8 cellular contexts compared by ENCODE assay signal in genomic region chr17:50944054-50944901, GRCh38.
DNase-seq lines count a peak whose midpoint lies in the region; ATAC-seq and TF ChIP-seq lines count a peak whose summit lies in the region.

No MANE protein-coding gene starts in this region.

- H3K27me3 ChIP-seq in CD8-positive, alpha-beta memory T cell (ENCODE audit: insufficient read depth, low read length, poor library complexity, severe bottlenecking): no peaks in the 10 kb centered on the region
- no peaks in the 10 kb centered on the region for H3K27me3 ChIP-seq in ovary
- no peaks in the 10 kb centered on the region for H3K27me3 ChIP-seq in thymus (ENCODE audit: control insufficient read depth, insufficient read depth)

- TF ChIP-seq CTCF in RWPE1 (conservative IDR thresholded peaks at IDR 0.05; ENCODE audit: low read depth): no peak
- TF ChIP-seq CTCF in ovary (IDR thresholded peaks at IDR 0.05): no peak

- no peak for TF ChIP-seq EP300 in ovary (IDR thresholded peaks at IDR 0.05)

- no peaks in the 10 kb centered on the region for H3K36me3 ChIP-seq in CD8-positive, alpha-beta memory T cell (ENCODE audit: insufficient read depth, low read length)
- H3K36me3 ChIP-seq in ovary (no peaks in the 10 kb centered on the region), thymus (ENCODE audit: control insufficient read depth, insufficient read depth) (no peaks in the 10 kb centered on the region)

- H3K27me3 Mint-ChIP-seq in CD8-positive, alpha-beta memory T cell: no peaks in the 10 kb centered on the region

- intact Hi-C loops in Right ventricle myocardium inferior (cut with DNase I): loop anchor here (2.0 kb wide), 1 partner anchor 77 kb away; the partner anchor contains the start of gene TOB1
- intact Hi-C loops in ovary (cut with DNase I): no loop called here

- TF ChIP-seq POLR2A in ovary (IDR thresholded peaks at IDR 0.05): no peak

- peaks cover 34% of the 10 kb centered on the region for H3K4me1 ChIP-seq in CD8-positive, alpha-beta memory T cell (ENCODE audit: insufficient read depth, low read length)
- H3K4me1 ChIP-seq in ovary (ENCODE audit: insufficient read depth) (peaks cover 4% of the 10 kb centered on the region), thymus (ENCODE audit: control insufficient read depth, insufficient read depth, low read length) (peaks cover 14% of the 10 kb centered on the region)

- H3K4me3 Mint-ChIP-seq in CD8-positive, alpha-beta memory T cell: peak overlapping the region; percentile 62 to 90 (median 78)

- H3K9me3 Mint-ChIP-seq in CD8-positive, alpha-beta memory T cell: no peaks in the 10 kb centered on the region

- CTCF ChIA-PET in CD8-positive, alpha-beta memory T cell (lab: Charles Lee): interaction anchor here (1.1 to 15.4 kb wide), 5 partner anchors 12 to 94 kb away, joined by 3 to 248 read pairs (median 7); partner anchors contain the start of gene TOB1
- CTCF ChIA-PET in RWPE1 (lab: Yijun Ruan, JAX): no interaction called here

- H3K27ac Mint-ChIP-seq in CD8-positive, alpha-beta memory T cell: peak overlapping the region; percentile 70 to 94 (median 86)

- no peaks in the 10 kb centered on the region for H3K36me3 Mint-ChIP-seq in CD8-positive, alpha-beta memory T cell

- DNase-seq in CD8-positive, alpha-beta memory T cell: peak; percentile 63 to 83 (median 72)
- DNase-seq in RWPE1 (ENCODE audit: low spot score) (peak; percentile 24), activated gamma-delta T cell (lab: John Stamatoyannopoulos, UW) (peak; percentile 66), Right ventricle myocardium inferior (ENCODE audit: missing footprints) (peak; percentile 86), ovary (peak; percentile 55 to 77 (median 62)), DMS114 treated with DMSO at 0.1 percent for 48 hours (lab: John Stamatoyannopoulos, UW; ENCODE audit: unreplicated experiment) (no peak)

- peak overlapping the region; percentile 82 for H3K27ac ChIP-seq in CD8-positive, alpha-beta memory T cell (ENCODE audit: low read depth, low read length)
- H3K27ac ChIP-seq in RWPE1: peak overlapping the region; percentile 37
- peak overlapping the region in 1 of 2 donors; percentile 23 for H3K27ac ChIP-seq in ovary
- H3K27ac ChIP-seq in thymus (ENCODE audit: low read depth): peak overlapping the region; percentile 53

- H3K4me1 Mint-ChIP-seq in CD8-positive, alpha-beta memory T cell: peaks cover 18 to 38% (median 37%) of the 10 kb centered on the region in 3 donors

- H3K4me3 ChIP-seq in CD8-positive, alpha-beta memory T cell (ENCODE audit: low read length): peak overlapping the region; percentile 72
- peak overlapping the region; percentile 37 for H3K4me3 ChIP-seq in ovary
- peak overlapping the region; percentile 48 for H3K4me3 ChIP-seq in thymus (ENCODE audit: low read length)

- ATAC-seq in HG03432 (IDR thresholded peaks at IDR 0.05; ENCODE audit: unreplicated experiment) (peak; percentile 58), Right ventricle myocardium inferior (peak; percentile 81)

- 12 to 28% (median 16%) methylated on average over 29 to 61 of the region's 61 CpGs for WGBS in ovary, 3 donors
- WGBS in thymus: 10% methylated on average over 61 of the region's 61 CpGs

- no peaks in the 10 kb centered on the region for H3K9me3 ChIP-seq in CD8-positive, alpha-beta memory T cell (ENCODE audit: low read length)
- H3K9me3 ChIP-seq in ovary (no peaks in the 10 kb centered on the region), thymus (ENCODE audit: control insufficient read depth) (no peaks in the 10 kb centered on the region)

- POLR2A ChIA-PET in CD8-positive, alpha-beta memory T cell (lab: Charles Lee): interaction anchor here (0.6 to 5.6 kb wide), 5 partner anchors 8 to 82 kb away, joined by 3 to 54 read pairs (median 4); partner anchors contain the start of gene TOB1
- POLR2A ChIA-PET in RWPE1 (lab: Yijun Ruan, JAX; ENCODE audit: low non-redundant PET): no interaction called here
